1 cellular context compared by ENCODE assay signal in the genomic region with DNA sequence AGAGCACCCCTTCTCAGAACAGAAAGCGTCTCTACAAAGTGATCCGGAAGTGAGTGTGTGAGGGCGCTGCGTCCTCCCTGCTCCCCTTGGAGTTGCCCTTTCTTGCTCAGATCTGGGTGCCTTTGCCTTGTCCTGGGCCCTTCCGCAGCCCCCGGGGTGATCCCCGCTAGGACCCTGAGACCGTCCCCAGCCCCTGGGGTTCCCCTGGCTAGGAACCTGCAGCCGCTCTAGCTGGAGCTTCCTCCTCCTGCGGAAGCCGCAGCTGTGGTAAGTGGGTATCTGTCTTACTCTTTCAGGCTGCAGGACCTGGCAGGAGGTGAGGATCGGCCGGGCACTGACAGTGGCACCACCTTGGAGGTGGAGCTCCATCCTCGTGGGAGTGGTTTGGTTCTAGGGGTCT.
TF ChIP-seq lines count a peak whose summit lies in the region.

No MANE protein-coding gene starts in this region.

TF ChIP-seq in IMR-90, 13 proteins besides CTCF, POLR2A, EP300 and RAD21 (continued from another document):
- TF ChIP-seq, protein P1, sequence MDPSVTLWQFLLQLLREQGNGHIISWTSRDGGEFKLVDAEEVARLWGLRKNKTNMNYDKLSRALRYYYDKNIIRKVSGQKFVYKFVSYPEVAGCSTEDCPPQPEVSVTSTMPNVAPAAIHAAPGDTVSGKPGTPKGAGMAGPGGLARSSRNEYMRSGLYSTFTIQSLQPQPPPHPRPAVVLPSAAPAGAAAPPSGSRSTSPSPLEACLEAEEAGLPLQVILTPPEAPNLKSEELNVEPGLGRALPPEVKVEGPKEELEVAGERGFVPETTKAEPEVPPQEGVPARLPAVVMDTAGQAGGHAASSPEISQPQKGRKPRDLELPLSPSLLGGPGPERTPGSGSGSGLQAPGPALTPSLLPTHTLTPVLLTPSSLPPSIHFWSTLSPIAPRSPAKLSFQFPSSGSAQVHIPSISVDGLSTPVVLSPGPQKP (IDR thresholded peaks at IDR 0.05; ENCODE audit: borderline replicate concordance, low read depth, low read length), result no peak
- TF ChIP-seq NFE2L2 (IDR thresholded peaks at IDR 0.05; ENCODE audit: low read depth, low read length) (no peak), FOS (IDR thresholded peaks at IDR 0.05; ENCODE audit: low read depth, low read length) (no peak), BHLHE40 (IDR thresholded peaks at IDR 0.05; ENCODE audit: low read depth, low read length) (no peak), MAZ (IDR thresholded peaks at IDR 0.05; ENCODE audit: borderline replicate concordance, low read depth, low read length) (no peak), RFX5 (IDR thresholded peaks at IDR 0.05; ENCODE audit: low read depth, low read length) (no peak), CEBPB (IDR thresholded peaks at IDR 0.05; ENCODE audit: low read depth, low read length) (no peak), RCOR1 (IDR thresholded peaks at IDR 0.05; ENCODE audit: insufficient replicate concordance, low read length) (no peak), SMC3 (IDR thresholded peaks at IDR 0.05; ENCODE audit: low read depth, low read length) (no peak), MAFK (IDR thresholded peaks at IDR 0.05; ENCODE audit: low read depth, low read length) (no peak), MXI1 (IDR thresholded peaks at IDR 0.05; ENCODE audit: borderline replicate concordance, low read depth, low read length) (no peak)
